Comparison of ENCODE assay signal across 8 cellular contexts in genomic region chr17:30731210-30732132, GRCh38.
DNase-seq lines count a peak whose midpoint lies in the region; ATAC-seq and TF ChIP-seq lines count a peak whose summit lies in the region.
"Not testable (repeated sequence)": the region's sequence is repeated elsewhere in the genome, so short reads cannot be mapped to it uniquely, and the experiment has no call there.

No MANE protein-coding gene starts in this region.

- H3K9ac ChIP-seq in H9 (ENCODE audit: extremely low read depth, insufficient read length, low read length): peak overlapping the region; percentile 99

- H3K4me2 ChIP-seq in H9 (ENCODE audit: insufficient read depth, insufficient read length, low read length): peak overlapping the region; percentile 51

- not testable (repeated sequence) for H3T11ph ChIP-seq in H9 (ENCODE audit: low read length)

- not testable (repeated sequence) for H2BK120ac ChIP-seq in H9 (ENCODE audit: low read depth, low read length, poor library complexity, severe bottlenecking)

- not testable (repeated sequence) for H4K5ac ChIP-seq in H9 (ENCODE audit: insufficient read length, low read depth, low read length)

- H3K4ac ChIP-seq in H9 (ENCODE audit: low read depth, low read length): not testable (repeated sequence)

- not testable (repeated sequence) for H4K20me1 ChIP-seq in H9 (ENCODE audit: control insufficient read depth, insufficient read depth, insufficient read length)

- H3K36me3 Mint-ChIP-seq in H9 (ENCODE audit: insufficient read depth in 1 of 3, low read depth in 3 of 3): peaks cover 8 to 31% (median 22%) of the 10 kb centered on the region in 3 experiments
- H3K36me3 Mint-ChIP-seq in neural crest cell (ENCODE audit: low read depth): not testable (repeated sequence)

- not testable (repeated sequence) for H3K9me3 ChIP-seq in H9 (ENCODE audit: control insufficient read depth, low read depth, low read length); MG63

- H3K23me2 ChIP-seq in H9 (ENCODE audit: insufficient read length, low read depth, low read length, poor library complexity, severe bottlenecking): not testable (repeated sequence)

- peak; percentile 92 for ATAC-seq in stimulated activated naive CD8-positive, alpha-beta T cell treated with anti-CD3 and anti-CD28 coated beads, Interleukin-15, Interleukin-2, amounts not matched to agents 100 U/mL and 50 U/mL, for 24 hours

- peak overlapping the region; percentile 99 for H3K18ac ChIP-seq in H9 (ENCODE audit: insufficient read length, low read depth, low read length)

- not testable (repeated sequence) for H3K23ac ChIP-seq in H9 (ENCODE audit: insufficient read length, low read depth, low read length)

- no CpG with 5 or more reads among the region's 87 CpGs for WGBS in H9 (ENCODE audit: extremely low coverage, insufficient read length, low lambda C conversion rate)

- DNase-seq in ELR (ENCODE audit: low read depth) (peak; percentile 77), H9 (peak; percentile 88), MG63 (peak; percentile 85), SIG-M5 treated with dmso at 0.1 percent for 504 hours (lab: John Stamatoyannopoulos, UW; ENCODE audit: unreplicated experiment) (peak; percentile 52), activated gamma-delta T cell (lab: John Stamatoyannopoulos, UW) (peak; percentile 76), fibroblast of villous mesenchyme (ENCODE audit: low read depth) (peak; percentile 75), neural crest cell (ENCODE audit: low read depth, low spot score) (peak; percentile 77)
- DNase-seq in stimulated activated naive CD8-positive, alpha-beta T cell treated with anti-CD3 and anti-CD28 coated beads, Interleukin-15, Interleukin-2, amounts not matched to agents 100 U/mL and 50 U/mL, for 24 hours: peak; percentile 87

- TF ChIP-seq CTCF in H9 (conservative IDR thresholded peaks at IDR 0.05); fibroblast of villous mesenchyme (IDR thresholded peaks at IDR 0.05; ENCODE audit: insufficient read depth, low read depth, low read length); neural crest cell (conservative IDR thresholded peaks at IDR 0.05): not testable (repeated sequence)

- not testable (repeated sequence) for H3K79me1 ChIP-seq in H9 (ENCODE audit: insufficient read depth, low read depth, low read length, poor library complexity, severe bottlenecking)

- not testable (repeated sequence) for H2AFZ ChIP-seq in H9 (ENCODE audit: low read length)

- H3K27me3 Mint-ChIP-seq in H9 (ENCODE audit: low read depth); neural crest cell (ENCODE audit: low read depth): not testable (repeated sequence)

- H2AK5ac ChIP-seq in H9 (ENCODE audit: insufficient read length, low read length): not testable (repeated sequence)

- H2BK20ac ChIP-seq in H9 (ENCODE audit: low read depth, low read length, poor library complexity, severe bottlenecking): not testable (repeated sequence)

- H3K56ac ChIP-seq in H9 (ENCODE audit: insufficient read length, low read depth, low read length): peak overlapping the region; percentile 27

- not testable (repeated sequence) for H3K27me3 ChIP-seq in H9 (ENCODE audit: insufficient read depth, low read length); MG63

- H3K9me3 Mint-ChIP-seq in H9, neural crest cell: not testable (repeated sequence)

- H3K27ac Mint-ChIP-seq in H9 (peak overlapping the region; percentile 99 to 100 (median 99)), neural crest cell (ENCODE audit: unreplicated experiment) (peak overlapping the region; percentile 99)

- H3K79me2 ChIP-seq in H9 (ENCODE audit: insufficient read depth, low read length): peaks cover 12% of the 10 kb centered on the region; the same call in 1 of the 2 replicates

- H3K4me3 ChIP-seq in MG63: peak overlapping the region; percentile 76
- H3K4me3 ChIP-seq in fibroblast of villous mesenchyme (ENCODE audit: low read depth, low read length): peak overlapping the region; percentile 85

- peak overlapping the region; percentile 95 for H3K14ac ChIP-seq in H9 (ENCODE audit: insufficient read depth, low read length)

- not testable (repeated sequence) for H3K36me3 ChIP-seq in MG63

- peak overlapping the region; percentile 50 for H3K27ac ChIP-seq in H9 (ENCODE audit: insufficient read length, low read depth, low read length)

- H3K4me1 Mint-ChIP-seq in H9 (peaks cover 19 to 35% of the 10 kb centered on the region in 2 experiments), neural crest cell (peaks cover 28% of the 10 kb centered on the region)

- not testable (repeated sequence) for H4K8ac ChIP-seq in H9 (replicated peaks; ENCODE audit: insufficient read length, low read depth, low read length)

- peak overlapping the region; percentile 97 to 98 for H3K4me3 Mint-ChIP-seq in H9
- peak overlapping the region; percentile 95 for H3K4me3 Mint-ChIP-seq in neural crest cell

- H2BK15ac ChIP-seq in H9 (ENCODE audit: low read depth, low read length): not testable (repeated sequence)

- H3K4me1 ChIP-seq in H9 (ENCODE audit: insufficient read depth, low read length): not testable (repeated sequence)

- H4K91ac ChIP-seq in H9 (ENCODE audit: insufficient read length, low read depth, low read length): not testable (repeated sequence)

- not testable (repeated sequence) for H2BK5ac ChIP-seq in H9 (ENCODE audit: insufficient read length, low read length)

- not testable (repeated sequence) for H2BK12ac ChIP-seq in H9 (ENCODE audit: insufficient read length, low read depth, low read length)

Comparison
In these comparisons a context has a peak if more than half of its experiments do, and no peak if none do; other contexts are left out.
1. Peak in every context shown above with its lines: DNase-seq, ATAC-seq, H3K4me3 ChIP-seq and H3K27ac ChIP-seq.